8 cellular contexts compared by ENCODE assay signal in the genomic region with DNA sequence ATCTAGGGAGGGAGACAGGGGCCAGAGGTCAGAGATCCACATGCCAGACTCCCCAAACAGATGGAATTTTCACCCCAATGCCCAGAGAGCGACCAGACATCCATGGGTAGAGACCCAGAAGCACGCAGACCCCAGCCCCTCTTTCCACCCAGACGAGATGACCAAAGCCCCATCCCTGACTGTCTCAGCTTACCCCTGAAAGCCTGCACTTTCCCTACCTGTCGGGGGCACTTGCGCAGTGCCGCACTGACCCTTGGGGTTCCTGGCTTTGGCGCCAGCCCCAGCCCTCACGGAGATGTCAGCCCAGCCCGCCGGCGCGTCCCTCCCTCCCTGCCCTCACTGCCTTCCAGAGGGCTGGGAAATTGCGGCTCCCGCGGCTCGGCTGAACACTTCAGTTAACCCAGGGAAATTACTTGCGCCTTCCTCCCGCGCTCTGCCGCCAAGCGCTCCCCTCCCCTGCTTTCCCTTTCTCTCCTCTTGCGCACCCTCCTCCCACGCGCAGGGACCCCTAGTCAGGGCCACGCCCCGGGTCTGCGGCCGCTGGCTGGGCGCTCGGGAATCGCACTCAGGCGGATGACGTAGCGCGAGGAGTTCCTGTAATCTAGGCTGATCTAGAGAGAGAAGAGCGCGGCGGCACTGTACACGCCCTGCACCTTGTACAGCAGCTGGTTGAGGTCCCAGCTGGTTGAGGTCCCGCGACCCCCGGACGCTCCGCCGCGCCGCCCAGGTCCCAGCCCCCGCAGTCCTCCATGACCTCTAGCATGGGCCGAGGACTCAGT. TPM values are rescaled to one million over a fixed set of nuclear protein-coding genes. Genes with fewer than 3 reads are reported as not detected.
A peak's percentile ranks its signal among the peaks of the same experiment; 100 is the strongest.
DNase-seq lines count a peak whose midpoint lies in the region; ATAC-seq and TF ChIP-seq lines count a peak whose summit lies in the region.

No MANE protein-coding gene starts in this region.

- no peaks in the 10 kb centered on the region for H3K9me3 ChIP-seq in CD4-positive, alpha-beta memory T cell (ENCODE audit: control insufficient read depth in 1 of 2, low read length in 2 of 2)

- ATAC-seq in GM21423 (IDR thresholded peaks at IDR 0.05; ENCODE audit: unreplicated experiment), result no peak

- peaks cover 3% of the 10 kb centered on the region for H3K4me1 ChIP-seq in CD4-positive, alpha-beta memory T cell (ENCODE audit: insufficient read depth, low read length)

- H3K27me3 Mint-ChIP-seq in CD4-positive, alpha-beta memory T cell, result peaks cover 39 to 45% of the 10 kb centered on the region in 2 donors
- H3K27me3 Mint-ChIP-seq in chondrocyte (ENCODE audit: low read depth) (peaks cover 54% of the 10 kb centered on the region), nephron progenitor cell (ENCODE audit: low read depth, poor library complexity) (peaks cover 99% of the 10 kb centered on the region)

- H3K36me3 ChIP-seq in CD4-positive, alpha-beta memory T cell (ENCODE audit: insufficient read depth, low read length), result no peaks in the 10 kb centered on the region

- no peak for DNase-seq in CD4-positive, alpha-beta memory T cell
- DNase-seq in Kasumi-1 (lab: John Stamatoyannopoulos, UW) (peak; percentile 0 to 2), chondrocyte (ENCODE audit: low spot score) (no peak), nephron progenitor cell (peak; percentile 75), GM19238 (ENCODE audit: insufficient read length, low spot score) (no peak), NCI-H1092 (lab: John Stamatoyannopoulos, UW) (no peak), middle frontal gyrus (ENCODE audit: extremely low spot score, low spot score) (no peak)

- no peaks in the 10 kb centered on the region for H3K27me3 ChIP-seq in CD4-positive, alpha-beta memory T cell (ENCODE audit: insufficient read depth, low read length)

- H3K9me3 Mint-ChIP-seq in CD4-positive, alpha-beta memory T cell, result peaks cover 0 to 11% (median 2%) of the 10 kb centered on the region in 8 donors
- H3K9me3 Mint-ChIP-seq in chondrocyte (ENCODE audit: low read depth), result peaks cover 5% of the 10 kb centered on the region
- peaks cover 22% of the 10 kb centered on the region for H3K9me3 Mint-ChIP-seq in nephron progenitor cell

- H3K4me1 Mint-ChIP-seq in CD4-positive, alpha-beta memory T cell, result peaks cover 5 to 29% (median 13%) of the 10 kb centered on the region in 4 donors
- peaks cover 14% of the 10 kb centered on the region for H3K4me1 Mint-ChIP-seq in chondrocyte (ENCODE audit: low read depth)
- H3K4me1 Mint-ChIP-seq in nephron progenitor cell, result peaks cover 11% of the 10 kb centered on the region

- CTCF ChIA-PET in CD4-positive, alpha-beta memory T cell (lab: Charles Lee; ENCODE audit: partially characterized antibody), result no interaction called here

- intact Hi-C loops in CD4-positive, alpha-beta memory T cell (cut with micrococcal nuclease), result no loop called here

- no peak overlapping the region for H3K4me3 ChIP-seq in CD4-positive, alpha-beta memory T cell (ENCODE audit: low read length in 2 of 2)

- H3K36me3 Mint-ChIP-seq in CD4-positive, alpha-beta memory T cell, result no peaks in the 10 kb centered on the region
- peaks cover 7% of the 10 kb centered on the region for H3K36me3 Mint-ChIP-seq in chondrocyte (ENCODE audit: low read depth)
- H3K36me3 Mint-ChIP-seq in nephron progenitor cell (ENCODE audit: low read depth), result peaks cover 11% of the 10 kb centered on the region

- peak overlapping the region in 7 of 8 donors; percentile 29 to 77 (median 70) for H3K4me3 Mint-ChIP-seq in CD4-positive, alpha-beta memory T cell
- H3K4me3 Mint-ChIP-seq in chondrocyte (ENCODE audit: unreplicated experiment), result peak overlapping the region; percentile 68
- peak overlapping the region; percentile 74 for H3K4me3 Mint-ChIP-seq in nephron progenitor cell

- no peak overlapping the region for H3K27ac ChIP-seq in CD4-positive, alpha-beta memory T cell (ENCODE audit: low read depth, low read length)

- POLR2A ChIA-PET in CD4-positive, alpha-beta memory T cell (lab: Charles Lee; ENCODE audit: partially characterized antibody), result no interaction called here

- TF ChIP-seq CTCF in chondrocyte (IDR thresholded peaks at IDR 0.05), result no peak
- no peak for TF ChIP-seq CTCF in nephron progenitor cell (IDR thresholded peaks at IDR 0.05)

- H3K27ac Mint-ChIP-seq in CD4-positive, alpha-beta memory T cell, result no peak overlapping the region
- H3K27ac Mint-ChIP-seq in chondrocyte (ENCODE audit: unreplicated experiment) (no peak overlapping the region), nephron progenitor cell (no peak overlapping the region)

RNA-seq across cellular contexts. Expression of gene ALPG, which starts 12.0 kb away (rescaled TPM):
- not detected for total RNA-seq in CD4-positive, alpha-beta memory T cell
- not detected for polyA plus RNA-seq in CD4-positive, alpha-beta memory T cell
- not detected in 3 replicates for total RNA-seq in chondrocyte

RNA-seq across cellular contexts. Expression of gene ALPI, which starts 37.3 kb away (rescaled TPM):
- not detected for total RNA-seq in CD4-positive, alpha-beta memory T cell
- polyA plus RNA-seq in CD4-positive, alpha-beta memory T cell, result not detected
- not detected in 3 replicates for total RNA-seq in chondrocyte

RNA-seq across cellular contexts. Expression of gene ALPP, which starts 40.1 kb away (rescaled TPM):
- not detected for total RNA-seq in CD4-positive, alpha-beta memory T cell
- polyA plus RNA-seq in CD4-positive, alpha-beta memory T cell, result not detected
- total RNA-seq in chondrocyte, result not detected in 3 replicates

Comparison
In these comparisons a context has a peak if more than half of its experiments do, and no peak if none do; other contexts are left out.
1. DNase-seq: peak in Kasumi-1 (2 of 2) and nephron progenitor cell (single experiment); none in CD4-positive, alpha-beta memory T cell (0 of 5), chondrocyte (single experiment), GM19238 (single experiment), NCI-H1092 (single experiment) and middle frontal gyrus (single experiment).
2. Peak in every context shown above with its lines, with median percentiles within 50 percentile points of each other: H3K4me3 Mint-ChIP-seq.